36 cellular contexts compared by ENCODE assay signal in the genomic region with DNA sequence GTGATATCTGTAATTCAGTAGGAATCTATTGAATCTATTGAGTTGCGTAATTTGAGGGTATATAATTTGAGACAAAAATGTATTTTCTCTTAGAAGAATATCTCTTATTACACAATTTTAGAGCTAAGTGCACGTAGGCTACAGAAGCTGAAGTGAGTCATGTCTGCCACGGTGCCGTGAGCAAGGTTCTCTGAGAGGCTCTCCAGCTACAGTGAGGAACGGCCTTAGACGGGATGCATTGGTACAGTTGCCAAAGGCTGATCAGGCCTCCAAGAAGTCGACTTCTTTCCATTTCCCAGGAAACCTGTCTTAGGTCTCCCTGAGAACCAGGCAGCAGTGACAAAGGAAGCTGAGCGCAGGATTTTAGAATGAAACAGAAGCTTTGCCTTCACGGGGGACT. TPM values are rescaled to one million over a fixed set of nuclear protein-coding genes. Genes with fewer than 3 reads are reported as not detected.
"Had no signal": no experiment of that assay in that cellular context is flagged by ENCODE, and none has a peak within 500 bp of the region (broad histone marks: within the 10 kb centered on the region; RNA-seq: fewer than 3 reads in every experiment).

No MANE protein-coding gene starts in this region.

- H3K27ac Mint-ChIP-seq: activated CD4-positive, alpha-beta T cell treated with anti-CD3 and anti-CD28 coated beads for 36 hours; activated CD8-positive, alpha-beta T cell treated with anti-CD3 and anti-CD28 coated beads for 36 hours; activated naive CD8-positive, alpha-beta T cell; activated T-helper 17 cell treated with anti-CD3 and anti-CD28 coated beads, Interleukin-2, amount 50 U/mL, for 72 hours; effector memory CD8-positive, alpha-beta T cell had no signal

- ATAC-seq: activated CD4-positive, alpha-beta T cell treated with anti-CD3 and anti-CD28 coated beads for 36 hours; activated CD8-positive, alpha-beta T cell treated with anti-CD3 and anti-CD28 coated beads for 36 hours; activated T-cell treated with anti-CD3 and anti-CD28 coated beads, Interleukin-2, amount 50 U/mL, for 4 hours; activated T-helper 17 cell treated with anti-CD3 and anti-CD28 coated beads, Interleukin-2, amount 50 U/mL, for 72 hours; effector memory CD8-positive, alpha-beta T cell; gastroesophageal sphincter had no signal

- H3K27me3 Mint-ChIP-seq: activated CD4-positive, alpha-beta T cell treated with anti-CD3 and anti-CD28 coated beads for 36 hours; activated CD8-positive, alpha-beta T cell treated with anti-CD3 and anti-CD28 coated beads for 36 hours; activated T-helper 17 cell treated with anti-CD3 and anti-CD28 coated beads, Interleukin-2, amount 50 U/mL, for 72 hours; central memory CD8-positive, alpha-beta T cell; effector memory CD8-positive, alpha-beta T cell had no signal

- H3K4me1 Mint-ChIP-seq: activated CD4-positive, alpha-beta T cell treated with anti-CD3 and anti-CD28 coated beads for 36 hours; activated T-helper 17 cell treated with anti-CD3 and anti-CD28 coated beads, Interleukin-2, amount 50 U/mL, for 72 hours; central memory CD8-positive, alpha-beta T cell had no signal

- H3K4me3 ChIP-seq: esophagus muscularis mucosa, gastroesophageal sphincter had no signal

- H3K9me3 Mint-ChIP-seq: activated CD8-positive, alpha-beta T cell treated with anti-CD3 and anti-CD28 coated beads for 36 hours; activated T-helper 17 cell treated with anti-CD3 and anti-CD28 coated beads, Interleukin-2, amount 50 U/mL, for 72 hours; effector memory CD8-positive, alpha-beta T cell had no signal

- H3K4me1 ChIP-seq: esophagus muscularis mucosa, gastroesophageal sphincter had no signal

- FAIRE-seq: astrocyte, bronchial epithelial cell, colon had no signal

- DNase-seq: activated CD4-positive, alpha-beta T cell treated with anti-CD3 and anti-CD28 coated beads for 36 hours; activated CD4-positive, alpha-beta T cell treated with anti-CD3 and anti-CD28 coated beads, Interleukin-2, amount 50 U/mL, for 1 hour; activated CD4-positive, alpha-beta T cell treated with anti-CD3 and anti-CD28 coated beads, Interleukin-2, amount 50 U/mL, for 48 hours; activated CD4-positive, CD25-positive, alpha-beta regulatory T cell; activated CD4-positive, CD25-positive, alpha-beta regulatory T cell treated with anti-CD3 and anti-CD28 coated beads, Interleukin-2, amount 50 U/mL, for 72 hours; activated CD8-positive, alpha-beta memory T cell treated with anti-CD3 and anti-CD28 coated beads for 24 hours; activated CD8-positive, alpha-beta T cell treated with anti-CD3 and anti-CD28 coated beads for 36 hours; activated effector memory CD4-positive, alpha-beta T cell treated with Interleukin-2 at 50 U/mL for 16 hours; activated gamma-delta T cell treated with Interleukin-2 at 50 U/mL for 16 hours; activated naive CD4-positive, alpha-beta T cell treated with anti-CD3 and anti-CD28 coated beads, Interleukin-2, amount 50 U/mL, for 16 hours; activated naive CD4-positive, alpha-beta T cell treated with Interleukin-2 at 50 U/mL for 16 hours; activated T-cell treated with anti-CD3 and anti-CD28 coated beads, Interleukin-2, amount 50 U/mL, for 4 hours; amniotic stem cell; anterior cingulate cortex; brain microvascular endothelial cell; cortex of kidney; dermis blood vessel endothelial cell; effector CD4-positive, alpha-beta T cell; effector memory CD8-positive, alpha-beta T cell; erythroblast; foreskin melanocyte; T-helper 2 cell had no signal

- H3K36me3 ChIP-seq: brain microvascular endothelial cell, esophagus muscularis mucosa, gastroesophageal sphincter had no signal

- H3K9me3 ChIP-seq: gastroesophageal sphincter had no signal

- H3K27ac ChIP-seq: brain microvascular endothelial cell, esophagus muscularis mucosa, gastroesophageal sphincter had no signal

- H3K4me3 Mint-ChIP-seq: activated CD4-positive, alpha-beta T cell treated with anti-CD3 and anti-CD28 coated beads for 36 hours; activated CD8-positive, alpha-beta T cell treated with anti-CD3 and anti-CD28 coated beads for 36 hours; activated naive CD8-positive, alpha-beta T cell; activated T-cell treated with anti-CD3 and anti-CD28 coated beads, Interleukin-2, amount 50 U/mL, for 4 hours; activated T-helper 17 cell treated with anti-CD3 and anti-CD28 coated beads, Interleukin-2, amount 50 U/mL, for 72 hours; central memory CD8-positive, alpha-beta T cell; effector memory CD8-positive, alpha-beta T cell had no signal

- H3K27me3 ChIP-seq: brain microvascular endothelial cell had no signal

- H3K36me3 Mint-ChIP-seq: activated naive CD8-positive, alpha-beta T cell had no signal

RNA-seq across cellular contexts. Expression of a gene that starts 28.6 kb away (rescaled TPM):
- total RNA-seq: activated CD8-positive, alpha-beta T cell treated with anti-CD3 and anti-CD28 coated beads for 36 hours; bronchial epithelial cell; cardiac septum; chondrocyte; dermis blood vessel endothelial cell; esophagus muscularis mucosa; fibroblast of lung; fibroblast of villous mesenchyme; glomerular endothelial cell; T-helper 1 cell treated with Interleukin-12 subunit alpha and Interleukin-12 subunit beta and Interleukin-4 antibody, amounts not matched to agents 30 ng/mL and 1 ng/mL, for 36 hours had no signal
